Comparison of ENCODE assay signal across 22 cellular contexts in genomic region chr3:88075497-88075896, GRCh38.
"Had no signal": no experiment of that assay in that cellular context is flagged by ENCODE, and none has a peak within 500 bp of the region (broad histone marks: within the 10 kb centered on the region; RNA-seq: fewer than 3 reads in every experiment).

No MANE protein-coding gene starts in this region.

- H3K4me3 Mint-ChIP-seq: activated naive CD8-positive, alpha-beta T cell treated with anti-CD3 and anti-CD28 coated beads, Interleukin-2, amount 50 U/mL, for 24 hours; activated T-helper 17 cell treated with anti-CD3 and anti-CD28 coated beads, Interleukin-2, amount 50 U/mL, for 72 hours; stimulated activated naive CD8-positive, alpha-beta T cell treated with anti-CD3 and anti-CD28 coated beads, Interleukin-15, Interleukin-2, amounts not matched to agents 100 ng/mL and 50 ng/mL, for 24 hours; T-cell had no signal

- H3K27me3 ChIP-seq: ascending aorta, tibial nerve had no signal

- H3K4me3 ChIP-seq: ascending aorta, SK-N-MC, tibial nerve had no signal

- H3K27me3 Mint-ChIP-seq: activated naive CD8-positive, alpha-beta T cell treated with anti-CD3 and anti-CD28 coated beads, Interleukin-2, amount 50 U/mL, for 24 hours; activated T-helper 17 cell treated with anti-CD3 and anti-CD28 coated beads, Interleukin-2, amount 50 U/mL, for 72 hours; naive thymus-derived CD8-positive, alpha-beta T cell; stimulated activated naive CD8-positive, alpha-beta T cell treated with anti-CD3 and anti-CD28 coated beads, Interleukin-15, Interleukin-2, amounts not matched to agents 100 ng/mL and 50 ng/mL, for 24 hours; T-cell had no signal

- H3K36me3 ChIP-seq: ascending aorta, WERI-Rb-1 had no signal

- H3K27ac ChIP-seq: ascending aorta, SK-N-MC, tibial nerve, WERI-Rb-1 had no signal

- H3K9me3 ChIP-seq: ascending aorta had no signal

- H3K27ac Mint-ChIP-seq: activated naive CD8-positive, alpha-beta T cell treated with anti-CD3 and anti-CD28 coated beads, Interleukin-2, amount 50 U/mL, for 24 hours; activated T-helper 17 cell treated with anti-CD3 and anti-CD28 coated beads, Interleukin-2, amount 50 U/mL, for 72 hours; stimulated activated naive CD8-positive, alpha-beta T cell treated with anti-CD3 and anti-CD28 coated beads, Interleukin-15, Interleukin-2, amounts not matched to agents 100 ng/mL and 50 ng/mL, for 24 hours; T-cell had no signal

- DNase-seq: activated CD4-positive, alpha-beta T cell treated with anti-CD3 and anti-CD28 coated beads for 1 hour; activated CD4-positive, alpha-beta T cell treated with anti-CD3 and anti-CD28 coated beads, Interleukin-2, amount 50 U/mL, for 48 hours; activated naive CD4-positive, alpha-beta T cell treated with Interleukin-2 at 50 U/mL for 16 hours; activated naive CD8-positive, alpha-beta T cell treated with anti-CD3 and anti-CD28 coated beads, Interleukin-2, amount 50 U/mL, for 24 hours; activated T-cell treated with anti-CD3 and anti-CD28 coated beads for 4 hours; cerebellar nuclear complex; cortex of kidney; effector CD4-positive, alpha-beta T cell; mesenchymal stem cell; naive thymus-derived CD8-positive, alpha-beta T cell; occipital lobe; posterior cingulate gyrus; retina; T-cell; T-helper 9 cell; WERI-Rb-1 had no signal

- ATAC-seq: activated naive CD8-positive, alpha-beta T cell treated with anti-CD3 and anti-CD28 coated beads, Interleukin-2, amount 50 U/mL, for 24 hours; activated T-helper 17 cell treated with anti-CD3 and anti-CD28 coated beads, Interleukin-2, amount 50 U/mL, for 72 hours; esophagus mucosa; naive thymus-derived CD8-positive, alpha-beta T cell; T-cell had no signal

- H3K9me3 Mint-ChIP-seq: activated naive CD8-positive, alpha-beta T cell treated with anti-CD3 and anti-CD28 coated beads, Interleukin-2, amount 50 U/mL, for 24 hours; activated T-helper 17 cell treated with anti-CD3 and anti-CD28 coated beads, Interleukin-2, amount 50 U/mL, for 72 hours had no signal
